20 cellular contexts compared by ENCODE assay signal in genomic region chr2:189338119-189338518, GRCh38.
A peak's percentile ranks its signal among the peaks of the same experiment; 100 is the strongest.
DNase-seq lines count a peak whose midpoint lies in the region; ATAC-seq and TF ChIP-seq lines count a peak whose summit lies in the region.
"Had no signal": no experiment of that assay in that cellular context is flagged by ENCODE, and none has a peak within 500 bp of the region (broad histone marks: within the 10 kb centered on the region; RNA-seq: fewer than 3 reads in every experiment).

No MANE protein-coding gene starts in this region.

- TF ChIP-seq CTCF in Peyer's patch (IDR thresholded peaks at IDR 0.05) (no peak), nephron (IDR thresholded peaks at IDR 0.05; ENCODE audit: unreplicated experiment in 3 of 3) (no peak), thyroid gland (IDR thresholded peaks at IDR 0.05) (no peak)
- TF ChIP-seq CTCF in CD8-positive, alpha-beta T cell (IDR thresholded peaks at IDR 0.05): no peak

- H3K36me3 ChIP-seq in Peyer's patch: no peaks in the 10 kb centered on the region
- no peaks in the 10 kb centered on the region for H3K36me3 ChIP-seq in thyroid gland
- no peaks in the 10 kb centered on the region for H3K36me3 ChIP-seq in CD8-positive, alpha-beta T cell (ENCODE audit: insufficient read depth, low read length)

- POLR2A ChIA-PET in CD8-positive, alpha-beta T cell (lab: Charles Lee): no interaction called here

- WGBS in thyroid gland, 2 donors: 82 to 84% methylated on average over 3 of the region's 3 CpGs

- H3K4me1 ChIP-seq in Peyer's patch (no peaks in the 10 kb centered on the region), thyroid gland (no peaks in the 10 kb centered on the region)
- no peaks in the 10 kb centered on the region for H3K4me1 ChIP-seq in CD8-positive, alpha-beta T cell (ENCODE audit: insufficient read depth, low read length)

- no peak for TF ChIP-seq POLR2A in Peyer's patch (IDR thresholded peaks at IDR 0.05)
- no peak for TF ChIP-seq POLR2A in thyroid gland (IDR thresholded peaks at IDR 0.05)

- H3K27ac ChIP-seq in Peyer's patch: peak overlapping the region; percentile 5 to 71 (median 36)
- H3K27ac ChIP-seq in thyroid gland: peak overlapping the region in 2 of 3 donors; percentile 30 to 32
- H3K27ac ChIP-seq in CD8-positive, alpha-beta T cell (ENCODE audit: low read depth, low read length): no peak overlapping the region
- H3K27ac ChIP-seq: RWPE1 had no signal

- H3K4me3 ChIP-seq in Peyer's patch (no peak overlapping the region), thyroid gland (replicated peaks in 1 of 3) (no peak overlapping the region)
- no peak overlapping the region for H3K4me3 ChIP-seq in CD8-positive, alpha-beta T cell (ENCODE audit: low read depth, low read length)
- H3K4me3 ChIP-seq: smooth muscle cell had no signal

- H3K9me3 ChIP-seq in Peyer's patch (no peaks in the 10 kb centered on the region), thyroid gland (no peaks in the 10 kb centered on the region)
- H3K9me3 ChIP-seq in CD8-positive, alpha-beta T cell (ENCODE audit: low read length): peaks cover 12% of the 10 kb centered on the region

- H3K27me3 ChIP-seq in Peyer's patch (no peaks in the 10 kb centered on the region), thyroid gland (no peaks in the 10 kb centered on the region)
- no peaks in the 10 kb centered on the region for H3K27me3 ChIP-seq in CD8-positive, alpha-beta T cell (ENCODE audit: insufficient read depth, low read length)

- no peak for DNase-seq in Peyer's patch
- DNase-seq in Right ventricle myocardium superior: no peak
- DNase-seq in thyroid gland: no peak
- no peak for DNase-seq in CD8-positive, alpha-beta T cell
- DNase-seq in stimulated activated effector memory CD8-positive, alpha-beta T cell treated with anti-CD3 and anti-CD28 coated beads, Interleukin-12 subunit alpha, Interleukin-12 subunit beta, amount 100 ng/mL, for 72 hours (ENCODE audit: low spot score in 2 of 2): no peak
- no peak for DNase-seq in NCI-H510A (lab: John Stamatoyannopoulos, UW)
- DNase-seq: activated CD8-positive, alpha-beta T cell treated with anti-CD3 and anti-CD28 coated beads, Interleukin-2, amount 10 ng/mL, durations not matched to agents 7 days and 5 days; activated T-cell treated with anti-CD3 and anti-CD28 coated beads, Interleukin-2, amount 50 U/mL, for 1 hour; DMS153; GDM1; head of caudate nucleus; Kasumi-1; natural killer cell; NCI-H1092 treated with DMSO at 0.1 percent for 48 hours; NCI-H2029 treated with DMSO at 0.1 percent for 48 hours; stimulated activated CD4-positive, alpha-beta T cell treated with anti-CD3 and anti-CD28 coated beads, Interleukin-4, amount 100 ng/mL, for 24 hours had no signal

- no peak overlapping the region for H3K4me3 Mint-ChIP-seq in nephron
- H3K4me3 Mint-ChIP-seq in CD8-positive, alpha-beta T cell: no peak overlapping the region
- H3K4me3 Mint-ChIP-seq in stimulated activated effector memory CD8-positive, alpha-beta T cell treated with anti-CD3 and anti-CD28 coated beads, Interleukin-12 subunit alpha, Interleukin-12 subunit beta, amount 100 ng/mL, for 72 hours: no peak overlapping the region
- H3K4me3 Mint-ChIP-seq: activated CD8-positive, alpha-beta T cell treated with anti-CD3 and anti-CD28 coated beads, Interleukin-2, amount 10 ng/mL, durations not matched to agents 7 days and 5 days; natural killer cell had no signal

- peak overlapping the region in 2 of 3 experiments; percentile 46 to 54 for H3K27ac Mint-ChIP-seq in nephron
- H3K27ac Mint-ChIP-seq in CD8-positive, alpha-beta T cell: no peak overlapping the region
- H3K27ac Mint-ChIP-seq in stimulated activated effector memory CD8-positive, alpha-beta T cell treated with anti-CD3 and anti-CD28 coated beads, Interleukin-12 subunit alpha, Interleukin-12 subunit beta, amount 100 ng/mL, for 72 hours: no peak overlapping the region
- H3K27ac Mint-ChIP-seq: activated CD8-positive, alpha-beta T cell treated with anti-CD3 and anti-CD28 coated beads, Interleukin-2, amount 10 ng/mL, durations not matched to agents 7 days and 5 days; natural killer cell had no signal

- peak; percentile 53 for ATAC-seq in Right ventricle myocardium superior (ENCODE audit: poor library complexity)
- ATAC-seq in CD8-positive, alpha-beta T cell: no peak
- ATAC-seq in stimulated activated effector memory CD8-positive, alpha-beta T cell treated with anti-CD3 and anti-CD28 coated beads, Interleukin-12 subunit alpha, Interleukin-12 subunit beta, amount 100 ng/mL, for 72 hours: no peak
- ATAC-seq in GM18520 (IDR thresholded peaks at IDR 0.05; ENCODE audit: unreplicated experiment): no peak
- ATAC-seq: activated CD8-positive, alpha-beta T cell treated with anti-CD3 and anti-CD28 coated beads, Interleukin-2, amount 10 ng/mL, durations not matched to agents 7 days and 5 days; natural killer cell had no signal

- H3K36me3 Mint-ChIP-seq in nephron (ENCODE audit: low read depth): no peaks in the 10 kb centered on the region
- peaks cover 16% of the 10 kb centered on the region for H3K36me3 Mint-ChIP-seq in CD8-positive, alpha-beta T cell
- H3K36me3 Mint-ChIP-seq in stimulated activated effector memory CD8-positive, alpha-beta T cell treated with anti-CD3 and anti-CD28 coated beads, Interleukin-12 subunit alpha, Interleukin-12 subunit beta, amount 100 ng/mL, for 72 hours: no peaks in the 10 kb centered on the region

- intact Hi-C loops in Right ventricle myocardium superior (cut with DNase I) (no loop called here), thyroid gland (cut with DNase I) (no loop called here)
- intact Hi-C loops in CD8-positive, alpha-beta T cell (cut with DNase I, micrococcal nuclease): no loop called here

- H3K9me3 Mint-ChIP-seq in nephron: peaks cover 16% of the 10 kb centered on the region
- H3K9me3 Mint-ChIP-seq in CD8-positive, alpha-beta T cell: peaks cover 12% of the 10 kb centered on the region
- H3K9me3 Mint-ChIP-seq in stimulated activated effector memory CD8-positive, alpha-beta T cell treated with anti-CD3 and anti-CD28 coated beads, Interleukin-12 subunit alpha, Interleukin-12 subunit beta, amount 100 ng/mL, for 72 hours: peaks cover 8% of the 10 kb centered on the region

- CTCF ChIA-PET in CD8-positive, alpha-beta T cell (lab: Charles Lee): no interaction called here

- H3K27me3 Mint-ChIP-seq in nephron (ENCODE audit: low read depth): no peaks in the 10 kb centered on the region
- no peaks in the 10 kb centered on the region for H3K27me3 Mint-ChIP-seq in CD8-positive, alpha-beta T cell (ENCODE audit: low read depth)

- H3K4me1 Mint-ChIP-seq in nephron: no peaks in the 10 kb centered on the region
- H3K4me1 Mint-ChIP-seq in CD8-positive, alpha-beta T cell (ENCODE audit: low read depth): no peaks in the 10 kb centered on the region
- H3K4me1 Mint-ChIP-seq in stimulated activated effector memory CD8-positive, alpha-beta T cell treated with anti-CD3 and anti-CD28 coated beads, Interleukin-12 subunit alpha, Interleukin-12 subunit beta, amount 100 ng/mL, for 72 hours: no peaks in the 10 kb centered on the region
- H3K4me1 Mint-ChIP-seq: natural killer cell had no signal

Comparison
In these comparisons a context has a peak if more than half of its experiments do, and no peak if none do; other contexts are left out.
1. H3K27ac Mint-ChIP-seq: peak in nephron (2 of 3); none in CD8-positive, alpha-beta T cell (single experiment) and stimulated activated effector memory CD8-positive, alpha-beta T cell treated with anti-CD3 and anti-CD28 coated beads, Interleukin-12 subunit alpha, Interleukin-12 subunit beta, amount 100 ng/mL, for 72 hours (single experiment).